In genomic region chr17:71503710-71504471, GRCh38 we compare ENCODE assay signal across 18 cellular contexts.
DNase-seq lines count a peak whose midpoint lies in the region; ATAC-seq, FAIRE-seq and TF ChIP-seq lines count a peak whose summit lies in the region.
"Had no signal": no experiment of that assay in that cellular context is flagged by ENCODE, and none has a peak within 500 bp of the region (broad histone marks: within the 10 kb centered on the region; RNA-seq: fewer than 3 reads in every experiment).

No MANE protein-coding gene starts in this region.

- intact Hi-C loops in head of caudate nucleus (cut with DNase I), result no loop called here

- H3K36me3 Mint-ChIP-seq in astrocyte (ENCODE audit: low read depth, unreplicated experiment), result no peaks in the 10 kb centered on the region

- no peaks in the 10 kb centered on the region for H3K79me1 ChIP-seq in mesenchymal stem cell (replicated peaks; ENCODE audit: low read length, poor library complexity, severe bottlenecking)

- DNase-seq in NCI-H2171 treated with DMSO at 0.1 percent for 48 hours (lab: John Stamatoyannopoulos, UW) (peak; percentile 15), NCI-H2171 (lab: John Stamatoyannopoulos, UW) (no peak), astrocyte (ENCODE audit: low read depth) (peak; percentile 72), mesenchymal stem cell (no peak), head of caudate nucleus (no peak), LoVo (ENCODE audit: low spot score) (no peak)
- DNase-seq: 8988T, DND-41, HCEC 1CT, KG1, NCI-H1417 treated with DMSO at 0.1 percent for 48 hours, NCI-H2029, NCI-H510A, NCI-H82, OCI-M1, Right ventricle myocardium superior had no signal

- H2BK15ac ChIP-seq in mesenchymal stem cell (ENCODE audit: low read depth, poor library complexity, severe bottlenecking), result no peak overlapping the region

- FAIRE-seq in astrocyte (lab: Jason Lieb, UNC), result no peak

- H2AFZ ChIP-seq in astrocyte (ENCODE audit: low read depth, low read length), result no peak overlapping the region
- H2AFZ ChIP-seq in mesenchymal stem cell (ENCODE audit: low read depth, low read length), result no peak overlapping the region

- H4K8ac ChIP-seq in mesenchymal stem cell (ENCODE audit: low read length), result no peak overlapping the region

- no peak overlapping the region for H2BK5ac ChIP-seq in mesenchymal stem cell (ENCODE audit: low read depth, low read length, poor library complexity, severe bottlenecking)

- peak overlapping the region; percentile 34 for H2AK5ac ChIP-seq in mesenchymal stem cell (ENCODE audit: low read length, severe bottlenecking)

- H3K4me1 Mint-ChIP-seq in astrocyte (ENCODE audit: low read depth, unreplicated experiment), result peaks cover 5% of the 10 kb centered on the region

- TF ChIP-seq CTCF in astrocyte (IDR thresholded peaks at IDR 0.05; ENCODE audit: insufficient read depth, low read depth, low read length), result no peak

- H3K4me2 ChIP-seq in astrocyte (ENCODE audit: low read length), result no peak overlapping the region
- H3K4me2 ChIP-seq in mesenchymal stem cell (ENCODE audit: low read length, poor library complexity, severe bottlenecking), result no peak overlapping the region

- H3K27ac ChIP-seq in astrocyte (ENCODE audit: low read depth, low read length) (no peak overlapping the region), mesenchymal stem cell (ENCODE audit: low read length, poor library complexity, severe bottlenecking) (no peak overlapping the region)

- peaks cover 2% of the 10 kb centered on the region for H3K9me3 Mint-ChIP-seq in astrocyte (ENCODE audit: unreplicated experiment)

- H3K36me3 ChIP-seq in astrocyte (ENCODE audit: insufficient read depth, low read length) (no peaks in the 10 kb centered on the region), mesenchymal stem cell (ENCODE audit: control insufficient read depth in 1 of 2, insufficient read depth in 2 of 2, low read depth in 1 of 2, low read length in 2 of 2) (no peaks in the 10 kb centered on the region)

- H3K9ac ChIP-seq in astrocyte (ENCODE audit: low read length) (no peak overlapping the region), mesenchymal stem cell (ENCODE audit: low read length) (no peak overlapping the region)

- ATAC-seq in HG03159 (IDR thresholded peaks at IDR 0.05; ENCODE audit: unreplicated experiment) (no peak), GM18907 (IDR thresholded peaks at IDR 0.05; ENCODE audit: unreplicated experiment) (no peak)

- H3K14ac ChIP-seq in mesenchymal stem cell (ENCODE audit: low read length in 2 of 2), result no peak overlapping the region

- H2BK12ac ChIP-seq in mesenchymal stem cell (ENCODE audit: low read length in 2 of 2), result no peak overlapping the region

- H3K27ac Mint-ChIP-seq in astrocyte (ENCODE audit: unreplicated experiment), result no peak overlapping the region

- H2BK120ac ChIP-seq in mesenchymal stem cell (ENCODE audit: low read depth, low read length), result no peak overlapping the region

- H3K27me3 Mint-ChIP-seq in astrocyte (ENCODE audit: low read depth, unreplicated experiment), result no peaks in the 10 kb centered on the region

- H3K23ac ChIP-seq in mesenchymal stem cell (ENCODE audit: low read length in 2 of 2), result no peak overlapping the region

- no peak overlapping the region for H3K4me3 Mint-ChIP-seq in astrocyte (ENCODE audit: unreplicated experiment)

- H3K4me1 ChIP-seq in astrocyte (ENCODE audit: insufficient read depth, low read length) (peaks cover 6% of the 10 kb centered on the region), mesenchymal stem cell (ENCODE audit: control insufficient read depth, insufficient read depth, low read depth, low read length) (peaks cover 2% of the 10 kb centered on the region)

- H3K18ac ChIP-seq in mesenchymal stem cell (ENCODE audit: low read depth in 1 of 2, low read length in 2 of 2), result no peak overlapping the region

- H4K20me1 ChIP-seq in astrocyte (ENCODE audit: insufficient read depth, low read length), result no peaks in the 10 kb centered on the region

- H3K4me3 ChIP-seq in astrocyte (ENCODE audit: insufficient read depth, low read depth, low read length), result no peak overlapping the region
- H3K4me3 ChIP-seq in mesenchymal stem cell (ENCODE audit: insufficient read depth in 1 of 2, low read depth in 1 of 2, low read length in 2 of 2), result no peak overlapping the region

- WGBS in mesenchymal stem cell, result 72% methylated on average over 4 of the region's 6 CpGs

- H3K9me3 ChIP-seq in astrocyte (ENCODE audit: insufficient read depth, low read depth, low read length) (no peaks in the 10 kb centered on the region), mesenchymal stem cell (ENCODE audit: control insufficient read depth, low read length) (no peaks in the 10 kb centered on the region)

- H3K27me3 ChIP-seq in astrocyte (ENCODE audit: insufficient read depth, low read length) (no peaks in the 10 kb centered on the region), mesenchymal stem cell (ENCODE audit: control insufficient read depth in 1 of 2, insufficient read depth in 1 of 2, low read length in 2 of 2) (no peaks in the 10 kb centered on the region)

- no peak overlapping the region for H3K4ac ChIP-seq in mesenchymal stem cell (ENCODE audit: low read depth in 1 of 2, low read length in 2 of 2)

- no peaks in the 10 kb centered on the region for H3K79me2 ChIP-seq in astrocyte (ENCODE audit: insufficient read depth, low read length)

- peak overlapping the region; percentile 44 for H4K91ac ChIP-seq in mesenchymal stem cell (ENCODE audit: low read length)

Comparison
In these comparisons a context has a peak if more than half of its experiments do, and no peak if none do; other contexts are left out.
1. DNase-seq: peak in NCI-H2171 treated with DMSO at 0.1 percent for 48 hours (single experiment) and astrocyte (single experiment); none in NCI-H2171 (single experiment), mesenchymal stem cell (single experiment), head of caudate nucleus (0 of 42) and LoVo (single experiment).